11 cellular contexts compared by ENCODE assay signal in the genomic region with DNA sequence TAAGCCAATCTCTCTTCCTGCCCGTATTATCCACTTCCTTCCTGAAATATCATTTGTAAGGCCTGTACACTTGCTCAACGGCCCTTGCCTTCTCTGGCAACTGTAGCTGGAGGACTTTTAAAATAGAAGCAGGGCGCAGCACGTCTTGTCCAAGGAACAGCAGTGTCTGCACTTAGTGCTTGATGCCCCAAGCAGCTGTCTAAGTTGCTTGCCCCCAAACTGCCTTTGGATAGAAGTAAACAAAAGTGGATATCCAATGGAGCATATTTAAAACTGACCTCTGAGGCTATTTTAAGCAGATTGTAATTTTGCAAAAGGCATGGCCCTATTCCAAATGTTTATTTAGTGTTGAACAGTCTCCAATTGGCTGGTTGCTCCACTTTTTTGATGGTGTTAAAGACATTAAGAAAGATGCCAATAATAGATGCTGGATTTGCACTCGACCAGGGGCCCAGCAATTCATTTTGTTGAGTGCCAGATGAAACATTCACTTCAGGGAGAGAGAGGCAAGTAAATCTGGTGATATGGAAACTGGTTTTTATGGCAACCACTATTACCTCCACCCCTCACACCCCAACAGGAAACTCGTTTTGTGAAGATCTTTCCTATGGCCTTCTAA.
DNase-seq lines count a peak whose midpoint lies in the region; ATAC-seq and TF ChIP-seq lines count a peak whose summit lies in the region.
"Had no signal": no experiment of that assay in that cellular context is flagged by ENCODE, and none has a peak within 500 bp of the region (broad histone marks: within the 10 kb centered on the region; RNA-seq: fewer than 3 reads in every experiment).

No MANE protein-coding gene starts in this region.

- H3K27me3 ChIP-seq in neuronal stem cell (ENCODE audit: control insufficient read depth in 3 of 3, insufficient read depth in 3 of 3, low read depth in 1 of 3, low read length in 3 of 3) (no peaks in the 10 kb centered on the region), H7 (ENCODE audit: control insufficient read depth, insufficient read depth, low read length) (no peaks in the 10 kb centered on the region)

- H3K27ac Mint-ChIP-seq in CD14-positive monocyte, result peak overlapping the region; percentile 17 to 87 (median 56)

- no peak for TF ChIP-seq CTCF in CD14-positive monocyte (IDR thresholded peaks at IDR 0.05)

- no peaks in the 10 kb centered on the region for H3K27me3 Mint-ChIP-seq in CD14-positive monocyte (ENCODE audit: low read depth in 3 of 3)

- H3K9me3 Mint-ChIP-seq in CD14-positive monocyte, result peaks cover 0 to 9% (median 5%) of the 10 kb centered on the region in 7 donors

- H3K4me2 ChIP-seq in neuronal stem cell (ENCODE audit: insufficient read depth, low read length, poor library complexity, severe bottlenecking), result no peak overlapping the region
- H3K4me2 ChIP-seq: KMS-11 had no signal

- no peak overlapping the region for H4K91ac ChIP-seq in neuronal stem cell (ENCODE audit: low read depth, low read length, poor library complexity)

- no peak overlapping the region for H4K8ac ChIP-seq in neuronal stem cell (ENCODE audit: low read depth, low read length)

- H3K4ac ChIP-seq in neuronal stem cell (ENCODE audit: low read length), result no peak overlapping the region

- H2AK5ac ChIP-seq in neuronal stem cell (ENCODE audit: low read depth, low read length), result no peak overlapping the region

- intact Hi-C loops in CD14-positive monocyte (cut with micrococcal nuclease), result no loop called here

- H3K36me3 Mint-ChIP-seq in CD14-positive monocyte, result peaks cover 3 to 4% of the 10 kb centered on the region in 2 donors

- no peak for DNase-seq in CD14-positive monocyte (ENCODE audit: low spot score)
- DNase-seq in NCI-H2227 (lab: John Stamatoyannopoulos, UW; ENCODE audit: unreplicated experiment), result peak; percentile 48
- DNase-seq in epidermal melanocyte (ENCODE audit: insufficient read length, low spot score), result peak; percentile 26
- DNase-seq in neuronal stem cell (ENCODE audit: low spot score), result no peak
- no peak for DNase-seq in stimulated activated CD4-positive, alpha-beta T cell treated with anti-CD3 and anti-CD28 coated beads, Interleukin-4, amount 100 ng/mL, for 1 hour
- DNase-seq in stimulated activated CD4-positive, alpha-beta T cell treated with anti-CD3 and anti-CD28 coated beads, Interleukin-4, amount 100 ng/mL, for 24 hours, result no peak
- no peak for DNase-seq in H7
- DNase-seq: occipital lobe had no signal

- H2BK15ac ChIP-seq in neuronal stem cell (ENCODE audit: low read length), result no peak overlapping the region

- no peak overlapping the region for H3K18ac ChIP-seq in neuronal stem cell (ENCODE audit: low read length)

- H3K36me3 ChIP-seq in neuronal stem cell (replicated peaks in 1 of 2; ENCODE audit: control insufficient read depth in 2 of 2, insufficient read depth in 2 of 2, low read length in 2 of 2) (no peaks in the 10 kb centered on the region), H7 (replicated peaks; ENCODE audit: control insufficient read depth, insufficient read depth, low read length) (no peaks in the 10 kb centered on the region)

- H2BK120ac ChIP-seq in neuronal stem cell (ENCODE audit: low read depth, low read length), result no peak overlapping the region

- no peaks in the 10 kb centered on the region for H3K4me1 ChIP-seq in neuronal stem cell (ENCODE audit: control insufficient read depth in 2 of 2, insufficient read depth in 1 of 2, low read depth in 1 of 2, low read length in 2 of 2)

- no peak overlapping the region for H3K23ac ChIP-seq in neuronal stem cell (ENCODE audit: low read depth, low read length, poor library complexity)

- ATAC-seq in HG02759 (IDR thresholded peaks at IDR 0.05; ENCODE audit: unreplicated experiment), result no peak

- peaks cover 62% of the 10 kb centered on the region for H3K4me1 Mint-ChIP-seq in CD14-positive monocyte

- no peak overlapping the region for H3K27ac ChIP-seq in neuronal stem cell (replicated peaks; ENCODE audit: low read length)
- H3K27ac ChIP-seq: C4-2B, KMS-11 had no signal

- H3K4me3 ChIP-seq in neuronal stem cell (ENCODE audit: low read length in 2 of 2), result no peak overlapping the region
- no peak overlapping the region for H3K4me3 ChIP-seq in H7 (ENCODE audit: insufficient read depth, low read depth, low read length)

- WGBS in neuronal stem cell (ENCODE audit: extremely low coverage in 2 of 2, insufficient read length in 2 of 2, insufficient replicate concordance in 1 of 2), 2 donors, result no CpG with 5 or more reads among the region's 6 CpGs

- H3K79me1 ChIP-seq in neuronal stem cell (ENCODE audit: low read depth, low read length), result no peaks in the 10 kb centered on the region

- H2AFZ ChIP-seq in neuronal stem cell (ENCODE audit: low read length), result peak overlapping the region; percentile 27

- H2BK12ac ChIP-seq in neuronal stem cell (ENCODE audit: low read length), result no peak overlapping the region

- no peak overlapping the region for H2BK5ac ChIP-seq in neuronal stem cell (ENCODE audit: low read length)

- H3K9me3 ChIP-seq in neuronal stem cell (replicated peaks in 1 of 2; ENCODE audit: control insufficient read depth in 2 of 2, insufficient read depth in 1 of 2, low read depth in 1 of 2, low read length in 2 of 2), result no peaks in the 10 kb centered on the region

- no peak overlapping the region for H3K14ac ChIP-seq in neuronal stem cell (ENCODE audit: low read length)

- H3K9ac ChIP-seq in neuronal stem cell (ENCODE audit: low read depth, low read length, poor library complexity), result no peak overlapping the region
- H3K9ac ChIP-seq: KMS-11 had no signal

- H3K4me3 Mint-ChIP-seq in CD14-positive monocyte, result peak overlapping the region in 1 of 2 donors; percentile 59

Comparison
In these comparisons a context has a peak if more than half of its experiments do, and no peak if none do; other contexts are left out.
1. DNase-seq: peak in NCI-H2227 (single experiment) and epidermal melanocyte (single experiment); none in CD14-positive monocyte (single experiment), neuronal stem cell (single experiment), stimulated activated CD4-positive, alpha-beta T cell treated with anti-CD3 and anti-CD28 coated beads, Interleukin-4, amount 100 ng/mL, for 1 hour (single experiment), stimulated activated CD4-positive, alpha-beta T cell treated with anti-CD3 and anti-CD28 coated beads, Interleukin-4, amount 100 ng/mL, for 24 hours (single experiment) and H7 (single experiment).